Comparison of ENCODE assay signal across 1 cellular context in the genomic region with DNA sequence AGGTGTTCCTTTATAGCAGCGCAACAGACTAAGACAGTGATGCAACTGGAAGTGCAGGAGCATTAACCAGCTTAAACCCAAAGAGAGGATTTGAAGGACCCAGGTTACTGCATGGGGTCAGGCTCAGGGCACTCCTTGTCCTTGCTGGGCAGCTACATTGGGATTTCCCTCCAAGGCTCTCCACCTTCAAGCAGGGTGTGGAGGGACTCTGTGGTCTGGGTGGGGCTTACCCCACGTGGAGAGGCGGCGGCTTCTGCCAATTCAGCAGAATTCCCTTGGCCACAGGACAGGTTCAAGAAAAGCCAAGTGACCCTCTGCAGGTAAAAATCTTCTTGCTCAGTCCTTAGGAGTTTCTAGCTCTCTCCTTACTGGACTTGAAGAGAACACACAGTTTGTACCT.
TF ChIP-seq lines count a peak whose summit lies in the region.

No MANE protein-coding gene starts in this region.

TF ChIP-seq in K562, 482 proteins besides CTCF, POLR2A, EP300 and RAD21:
- TF ChIP-seq, protein P1, sequence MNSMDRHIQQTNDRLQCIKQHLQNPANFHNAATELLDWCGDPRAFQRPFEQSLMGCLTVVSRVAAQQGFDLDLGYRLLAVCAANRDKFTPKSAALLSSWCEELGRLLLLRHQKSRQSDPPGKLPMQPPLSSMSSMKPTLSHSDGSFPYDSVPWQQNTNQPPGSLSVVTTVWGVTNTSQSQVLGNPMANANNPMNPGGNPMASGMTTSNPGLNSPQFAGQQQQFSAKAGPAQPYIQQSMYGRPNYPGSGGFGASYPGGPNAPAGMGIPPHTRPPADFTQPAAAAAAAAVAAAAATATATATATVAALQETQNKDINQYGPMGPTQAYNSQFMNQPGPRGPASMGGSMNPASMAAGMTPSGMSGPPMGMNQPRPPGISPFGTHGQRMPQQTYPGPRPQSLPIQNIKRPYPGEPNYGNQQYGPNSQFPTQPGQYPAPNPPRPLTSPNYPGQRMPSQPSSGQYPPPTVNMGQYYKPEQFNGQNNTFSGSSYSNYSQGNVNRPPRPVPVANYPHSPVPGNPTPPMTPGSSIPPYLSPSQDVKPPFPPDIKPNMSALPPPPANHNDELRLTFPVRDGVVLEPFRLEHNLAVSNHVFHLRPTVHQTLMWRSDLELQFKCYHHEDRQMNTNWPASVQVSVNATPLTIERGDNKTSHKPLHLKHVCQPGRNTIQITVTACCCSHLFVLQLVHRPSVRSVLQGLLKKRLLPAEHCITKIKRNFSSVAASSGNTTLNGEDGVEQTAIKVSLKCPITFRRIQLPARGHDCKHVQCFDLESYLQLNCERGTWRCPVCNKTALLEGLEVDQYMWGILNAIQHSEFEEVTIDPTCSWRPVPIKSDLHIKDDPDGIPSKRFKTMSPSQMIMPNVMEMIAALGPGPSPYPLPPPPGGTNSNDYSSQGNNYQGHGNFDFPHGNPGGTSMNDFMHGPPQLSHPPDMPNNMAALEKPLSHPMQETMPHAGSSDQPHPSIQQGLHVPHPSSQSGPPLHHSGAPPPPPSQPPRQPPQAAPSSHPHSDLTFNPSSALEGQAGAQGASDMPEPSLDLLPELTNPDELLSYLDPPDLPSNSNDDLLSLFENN (IDR thresholded peaks at IDR 0.05; ENCODE audit: low read depth in 2 of 2, low read length in 2 of 2): no peak
- TF ChIP-seq, protein P2, sequence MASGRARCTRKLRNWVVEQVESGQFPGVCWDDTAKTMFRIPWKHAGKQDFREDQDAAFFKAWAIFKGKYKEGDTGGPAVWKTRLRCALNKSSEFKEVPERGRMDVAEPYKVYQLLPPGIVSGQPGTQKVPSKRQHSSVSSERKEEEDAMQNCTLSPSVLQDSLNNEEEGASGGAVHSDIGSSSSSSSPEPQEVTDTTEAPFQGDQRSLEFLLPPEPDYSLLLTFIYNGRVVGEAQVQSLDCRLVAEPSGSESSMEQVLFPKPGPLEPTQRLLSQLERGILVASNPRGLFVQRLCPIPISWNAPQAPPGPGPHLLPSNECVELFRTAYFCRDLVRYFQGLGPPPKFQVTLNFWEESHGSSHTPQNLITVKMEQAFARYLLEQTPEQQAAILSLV (tag; IDR thresholded peaks at IDR 0.05): no peak
- TF ChIP-seq, protein P3, sequence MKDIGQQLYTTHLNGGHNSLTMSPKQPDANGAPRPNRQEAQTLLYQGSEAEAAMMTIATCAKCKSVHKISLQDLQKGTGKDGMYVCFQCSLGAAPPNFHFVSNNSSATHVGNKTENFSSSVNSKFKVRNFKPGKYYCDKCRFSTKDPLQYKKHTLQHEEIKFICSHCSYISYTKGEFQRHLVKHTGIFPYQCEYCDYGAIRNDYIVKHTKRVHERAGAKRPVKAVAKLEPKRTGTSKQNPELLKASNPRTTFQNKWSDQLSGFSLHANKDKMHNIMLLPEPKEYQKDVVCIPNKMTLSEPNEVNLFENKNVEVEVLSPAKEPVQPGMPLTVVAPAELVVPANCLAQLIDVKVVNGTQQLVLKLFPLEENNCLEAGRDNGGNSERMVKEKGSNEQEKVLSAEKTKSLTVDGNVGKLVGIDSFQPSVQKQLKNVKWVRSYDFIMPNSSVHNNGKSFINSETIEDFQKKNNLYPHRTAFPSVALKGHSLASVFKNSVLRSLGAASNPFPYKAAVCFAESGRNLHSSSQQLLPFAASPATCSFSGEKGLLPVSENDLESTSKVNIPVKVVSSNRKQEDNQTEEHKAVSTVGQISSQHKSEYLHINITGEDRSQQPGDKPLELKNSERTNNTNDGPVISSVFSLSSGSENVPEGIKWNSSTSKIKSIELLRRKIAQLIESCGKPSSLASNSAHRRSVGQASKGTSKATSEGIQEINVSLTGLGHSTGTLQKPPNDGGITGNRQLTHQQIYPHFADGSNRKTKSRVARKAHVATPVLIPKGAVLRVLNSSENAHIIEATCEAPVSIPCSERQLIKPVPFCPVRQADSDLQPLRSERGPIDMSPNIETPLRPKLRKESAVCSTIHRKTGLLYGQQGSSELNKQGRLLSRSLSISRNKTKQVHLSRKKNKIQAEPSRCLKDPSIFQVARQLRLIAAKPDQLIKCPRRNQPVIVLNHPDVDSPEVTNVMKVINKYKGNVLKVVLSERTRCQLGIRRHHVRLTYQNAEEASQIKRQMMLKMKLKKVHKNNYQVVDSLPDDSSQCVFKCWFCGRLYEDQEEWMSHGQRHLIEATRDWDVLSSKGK (CRISPR knock-in tag; IDR thresholded peaks at IDR 0.05): no peak
- no peak for TF ChIP-seq SMARCE1 (IDR thresholded peaks at IDR 0.05)
- no peak for TF ChIP-seq NCOR1 (IDR thresholded peaks at IDR 0.05)
- TF ChIP-seq EZH2 (IDR thresholded peaks at IDR 0.05; ENCODE audit: borderline replicate concordance, low read depth, low read length): no peak
- peak; percentile 54 for TF ChIP-seq C11orf30 (IDR thresholded peaks at IDR 0.05; ENCODE audit: low read depth)
- no peak for TF ChIP-seq BRF1 (IDR thresholded peaks at IDR 0.05; ENCODE audit: borderline replicate concordance, extremely low read depth, insufficient read length)
- peak; percentile 56 for TF ChIP-seq ZNF316 (IDR thresholded peaks at IDR 0.05)
- TF ChIP-seq MECOM (CRISPR knock-in tag; IDR thresholded peaks at IDR 0.05): no peak
- no peak for TF ChIP-seq ZNF431 (CRISPR knock-in tag; IDR thresholded peaks at IDR 0.05)
- 0 out of 2 replicates have a peak, but pooled peaks have one; percentile 7 for TF ChIP-seq MAFG (tag; conservative IDR thresholded peaks at IDR 0.05)
- TF ChIP-seq MAFF (IDR thresholded peaks at IDR 0.05; ENCODE audit: low read length): 0 out of 2 replicates have a peak, but pooled peaks have one; percentile 18
- no peak for TF ChIP-seq TOE1 (IDR thresholded peaks at IDR 0.05; ENCODE audit: borderline replicate concordance)
- TF ChIP-seq TOE1 (CRISPR knock-in tag; IDR thresholded peaks at IDR 0.05; ENCODE audit: borderline replicate concordance, low read depth): no peak
- no peak for TF ChIP-seq XRCC5 (IDR thresholded peaks at IDR 0.05; ENCODE audit: low read depth, low read length)
- TF ChIP-seq PTRF (tag; IDR thresholded peaks at IDR 0.05): no peak
- TF ChIP-seq CBX8 (IDR thresholded peaks at IDR 0.05; ENCODE audit: borderline replicate concordance, extremely low read depth, low read depth, low read length, poor library complexity, severe bottlenecking): no peak
- TF ChIP-seq NR1H2 (CRISPR knock-in tag; IDR thresholded peaks at IDR 0.05): no peak
- no peak for TF ChIP-seq PRPF4 (IDR thresholded peaks at IDR 0.05; ENCODE audit: insufficient read depth, low read depth, low read length, poor library complexity, severe bottlenecking)
- no peak for TF ChIP-seq FOXP1 (CRISPR knock-in tag; IDR thresholded peaks at IDR 0.05)
